In genomic region chr7:34084651-34085050, GRCh38 we compare ENCODE assay signal across 11 cellular contexts.
"Had no signal": no experiment of that assay in that cellular context is flagged by ENCODE, and none has a peak within 500 bp of the region (broad histone marks: within the 10 kb centered on the region; RNA-seq: fewer than 3 reads in every experiment).

No MANE protein-coding gene starts in this region.

- FAIRE-seq: H1, H54 had no signal

- H3K4me1 ChIP-seq: HAP-1 had no signal

- H3K27ac ChIP-seq: GM23248 had no signal

- H3K36me3 ChIP-seq: HAP-1 had no signal

- H3K4me2 ChIP-seq: GM23338 had no signal

- H3K9me3 ChIP-seq: HAP-1 had no signal

- H3K27ac Mint-ChIP-seq: GM23338, H9, HFFc6 had no signal

- DNase-seq: GM23248, GOT3, H7, H9, HCEC 1CT, HFFc6 had no signal

- H3K4me3 ChIP-seq: GM23248, GM23338, HAP-1 had no signal

- H3K4me3 Mint-ChIP-seq: GM23338, H9, HFFc6 had no signal

- H3K9ac ChIP-seq: GM23248 had no signal

- H3K4me1 Mint-ChIP-seq: GM23338, H9 had no signal

- H3K9me3 Mint-ChIP-seq: GM23338, H9, HFFc6 had no signal

- ATAC-seq: GM23338, HCT116 had no signal

- H2AFZ ChIP-seq: GM23248, GM23338 had no signal
